33 cellular contexts compared by ENCODE assay signal in genomic region chr11:36035454-36035853, GRCh38.
A peak's percentile ranks its signal among the peaks of the same experiment; 100 is the strongest.
DNase-seq lines count a peak whose midpoint lies in the region; ATAC-seq, FAIRE-seq and TF ChIP-seq lines count a peak whose summit lies in the region.
"Had no signal": no experiment of that assay in that cellular context is flagged by ENCODE, and none has a peak within 500 bp of the region (broad histone marks: within the 10 kb centered on the region; RNA-seq: fewer than 3 reads in every experiment).

No MANE protein-coding gene starts in this region.

- no peak overlapping the region for H2AFZ ChIP-seq in H9 (ENCODE audit: low read length)
- no peak overlapping the region for H2AFZ ChIP-seq in H1 (ENCODE audit: low read length)

- FAIRE-seq in H1 (lab: Jason Lieb, UNC): no peak
- FAIRE-seq: kidney, TTC549 had no signal

- H4K8ac ChIP-seq in H9 (replicated peaks; ENCODE audit: insufficient read length, low read depth, low read length) (no peak overlapping the region), H1 (ENCODE audit: extremely low read depth, insufficient read depth, low read length) (no peak overlapping the region)

- TF ChIP-seq RAD21 in H1 (IDR thresholded peaks at IDR 0.05 in 1 of 2, conservative IDR thresholded peaks at IDR 0.05 in 1 of 2; ENCODE audit: low read depth in 2 of 2, low read length in 2 of 2): no peak

- ATAC-seq in Panc1 (peak; percentile 5; the same call in 1 of the 2 replicates), HG02678 (IDR thresholded peaks at IDR 0.05; ENCODE audit: unreplicated experiment) (no peak)
- ATAC-seq: left ventricle myocardium superior; naive thymus-derived CD8-positive, alpha-beta T cell; stimulated activated effector memory CD8-positive, alpha-beta T cell treated with anti-CD3 and anti-CD28 coated beads, Interleukin-12 subunit alpha, Interleukin-12 subunit beta, amount 100 ng/mL, for 72 hours had no signal

- no peak overlapping the region for H2BK12ac ChIP-seq in H9 (ENCODE audit: insufficient read length, low read depth, low read length)
- no peak overlapping the region; the same call in 1 of the 2 replicates for H2BK12ac ChIP-seq in H1 (ENCODE audit: low read depth, low read length)

- H3K9me3 ChIP-seq in H9 (ENCODE audit: control insufficient read depth, low read depth, low read length) (no peaks in the 10 kb centered on the region), Panc1 (ENCODE audit: control insufficient read depth, insufficient read depth, low read depth, low read length) (no peaks in the 10 kb centered on the region), H1 (ENCODE audit: insufficient read depth in 2 of 2, low read depth in 1 of 2, low read length in 1 of 2) (no peaks in the 10 kb centered on the region), WERI-Rb-1 (ENCODE audit: severe bottlenecking) (no peaks in the 10 kb centered on the region)
- H3K9me3 ChIP-seq: esophagus squamous epithelium, psoas muscle, sigmoid colon, upper lobe of right lung had no signal

- no peak overlapping the region for H3K4me3 ChIP-seq in Panc1 (ENCODE audit: low read depth in 2 of 2, low read length in 2 of 2)
- no peak overlapping the region for H3K4me3 ChIP-seq in H1 (ENCODE audit: extremely low read depth in 1 of 4, insufficient read depth in 2 of 4, low read depth in 3 of 4, low read length in 4 of 4)
- H3K4me3 ChIP-seq in WERI-Rb-1 (ENCODE audit: low read depth, low read length): no peak overlapping the region
- H3K4me3 ChIP-seq: esophagus squamous epithelium, psoas muscle, sigmoid colon, upper lobe of right lung had no signal

- H3K79me2 ChIP-seq in H9 (ENCODE audit: insufficient read depth, low read length) (no peaks in the 10 kb centered on the region), H1 (ENCODE audit: control insufficient read depth in 1 of 2, insufficient read depth in 2 of 2, low read length in 2 of 2) (peaks cover 3 to 38% of the 10 kb centered on the region in 2 experiments)

- H3K27ac ChIP-seq in H9 (ENCODE audit: insufficient read length, low read depth, low read length) (no peak overlapping the region), Panc1 (ENCODE audit: low read length) (peak overlapping the region; percentile 82), H1 (ENCODE audit: low read depth, low read length) (no peak overlapping the region), WERI-Rb-1 (no peak overlapping the region)
- H3K27ac ChIP-seq: esophagus squamous epithelium, foreskin keratinocyte, psoas muscle, sigmoid colon, upper lobe of right lung had no signal

- WGBS in H9 (ENCODE audit: extremely low coverage, insufficient read length, low lambda C conversion rate): no CpG with 5 or more reads among the region's 1 CpG
- WGBS in H1 (ENCODE audit: extremely low coverage in 1 of 2, insufficient coverage in 1 of 2, insufficient read length in 1 of 2, insufficient replicate concordance in 2 of 2, low coverage in 1 of 2, low lambda C conversion rate in 2 of 2, missing lambda C conversion rate in 1 of 2), 2 experiments: 93% methylated on average over 1 of the region's 1 CpG; no CpG with 5 or more reads in 1 of the 2 experiments

- BruUV-seq in Panc1 (replicated peaks; lab: Mats Ljungman, UMichigan): no TSS peak

- H3K4me1 ChIP-seq in H9 (ENCODE audit: insufficient read depth, low read length): peaks cover 7% of the 10 kb centered on the region
- peaks cover 42% of the 10 kb centered on the region for H3K4me1 ChIP-seq in Panc1 (ENCODE audit: control insufficient read depth, insufficient read depth, low read length)
- peaks cover 5 to 14% (median 10%) of the 10 kb centered on the region in 4 experiments for H3K4me1 ChIP-seq in H1 (replicated peaks in 1 of 4; ENCODE audit: control insufficient read depth in 3 of 4, insufficient read depth in 4 of 4, low read length in 3 of 4)
- H3K4me1 ChIP-seq: upper lobe of right lung had no signal

- H3K4ac ChIP-seq in H9 (ENCODE audit: low read depth, low read length): no peak overlapping the region
- H3K4ac ChIP-seq in H1 (replicated peaks; ENCODE audit: insufficient read length, low read depth, low read length): no peak overlapping the region

- no peak for TF ChIP-seq CTCF in H9 (conservative IDR thresholded peaks at IDR 0.05)
- TF ChIP-seq CTCF in Panc1 (IDR thresholded peaks at IDR 0.05): no peak
- TF ChIP-seq CTCF in H1 (IDR thresholded peaks at IDR 0.05; ENCODE audit: control extremely low read depth in 1 of 3, insufficient read depth in 1 of 3, low read depth in 1 of 3, low read length in 3 of 3): no peak
- no peak for TF ChIP-seq CTCF in WERI-Rb-1 (IDR thresholded peaks at IDR 0.05; ENCODE audit: low read depth, low read length)

- no peak overlapping the region for H3K18ac ChIP-seq in H9 (ENCODE audit: insufficient read length, low read depth, low read length)
- H3K18ac ChIP-seq in H1 (ENCODE audit: extremely low read depth, low read length): no peak overlapping the region

- peaks cover 0 to 2% of the 10 kb centered on the region in 2 experiments; a peak in 1 of 5 replicates for H3K9me3 Mint-ChIP-seq in H9
- H3K9me3 Mint-ChIP-seq: activated CD4-positive, alpha-beta memory T cell treated with anti-CD3 and anti-CD28 coated beads for 36 hours; naive thymus-derived CD8-positive, alpha-beta T cell; stimulated activated effector memory CD8-positive, alpha-beta T cell treated with anti-CD3 and anti-CD28 coated beads, Interleukin-12 subunit alpha, Interleukin-12 subunit beta, amount 100 ng/mL, for 72 hours; T-helper 1 cell treated with Interleukin-12 subunit alpha and Interleukin-12 subunit beta and Interleukin-4 antibody, amounts not matched to agents 30 μg/mL and 1 μg/mL, for 36 hours had no signal

- TF ChIP-seq EP300 in H1 (IDR thresholded peaks at IDR 0.05; ENCODE audit: borderline replicate concordance in 1 of 2, low read depth in 2 of 2, low read length in 2 of 2): no peak

- H3K23ac ChIP-seq in H9 (ENCODE audit: insufficient read length, low read depth, low read length) (no peak overlapping the region), H1 (ENCODE audit: insufficient read length) (no peak overlapping the region)

- in situ Hi-C loops in Panc1 (cut with HindIII; ENCODE audit: low pct_unique_long_range_greater_than_20kb, low sequenced_read_pairs): no loop called here

- DNase-seq in H9 (no peak), Panc1 (ENCODE audit: low read depth, low spot score) (no peak), H1 (ENCODE audit: low read depth in 1 of 2, low spot score in 2 of 2) (no peak), renal cortical epithelial cell (ENCODE audit: low read depth) (peak; percentile 13), NOMO-1 treated with dmso at 0.1 percent for 144 hours (lab: John Stamatoyannopoulos, UW; ENCODE audit: unreplicated experiment) (no peak), NCI-H526 (lab: John Stamatoyannopoulos, UW) (no peak), WERI-Rb-1 (no peak)
- DNase-seq: activated CD4-positive, alpha-beta memory T cell treated with anti-CD3 and anti-CD28 coated beads for 36 hours; activated CD4-positive, CD25-positive, alpha-beta regulatory T cell treated with anti-CD3 and anti-CD28 coated beads, Interleukin-2, amount 50 U/mL, for 72 hours; activated naive CD4-positive, alpha-beta T cell; DMS79 treated with DMSO at 0.1 percent for 48 hours; esophagus squamous epithelium; GF-D8; head of caudate nucleus; KBM-7; kidney; left ventricle myocardium superior; MM.1S; naive thymus-derived CD8-positive, alpha-beta T cell; NCI-H1417 treated with DMSO at 0.1 percent for 48 hours; NCI-H2029 treated with DMSO at 0.1 percent for 48 hours; NCI-H2227 treated with DMSO at 0.1 percent for 48 hours; NCI-H69; nucleus accumbens; psoas muscle; sigmoid colon; upper lobe of right lung had no signal

- intact Hi-C loops in Panc1 (cut with micrococcal nuclease; ENCODE audit: unreplicated experiment): loop anchor here (10.0 kb wide), 1 partner anchor 421 kb away; the partner anchor contains the start of gene FJX1

- H3K79me1 ChIP-seq in H9 (ENCODE audit: insufficient read depth, low read depth, low read length, poor library complexity, severe bottlenecking): peaks cover 5% of the 10 kb centered on the region
- peaks cover 13% of the 10 kb centered on the region for H3K79me1 ChIP-seq in H1 (ENCODE audit: low read depth, low read length)

- no peak overlapping the region for H3K56ac ChIP-seq in H9 (ENCODE audit: insufficient read length, low read depth, low read length)
- no peak overlapping the region for H3K56ac ChIP-seq in H1 (replicated peaks; ENCODE audit: insufficient read length, low read depth, low read length)

- H3K4me2 ChIP-seq in H9 (ENCODE audit: insufficient read depth, insufficient read length, low read length) (no peak overlapping the region), H1 (ENCODE audit: insufficient read depth in 1 of 2, low read depth in 2 of 2, low read length in 2 of 2) (no peak overlapping the region)

- H4K5ac ChIP-seq in H9 (ENCODE audit: insufficient read length, low read depth, low read length) (no peak overlapping the region), H1 (ENCODE audit: insufficient read length, low read depth, low read length) (no peak overlapping the region)

- TF ChIP-seq POLR2A in H1 (IDR thresholded peaks at IDR 0.05; ENCODE audit: control extremely low read depth in 1 of 2, low read depth in 2 of 2, low read length in 2 of 2): no peak

- H3K23me2 ChIP-seq in H9 (ENCODE audit: insufficient read length, low read depth, low read length, poor library complexity, severe bottlenecking) (no peaks in the 10 kb centered on the region), H1 (ENCODE audit: low read depth, low read length) (no peaks in the 10 kb centered on the region)

- POLR2A ChIA-PET in Panc1 (lab: Charles Lee) (no interaction called here), H1 (lab: Charles Lee; ENCODE audit: partially characterized antibody) (interaction anchor here (1.1 kb wide), 1 partner anchor 74 kb away, joined by 3 read pairs; no protein-coding TSS in a partner anchor)

- H3K36me3 Mint-ChIP-seq in H9 (ENCODE audit: insufficient read depth in 1 of 3, low read depth in 3 of 3): peaks cover 4 to 25% (median 12%) of the 10 kb centered on the region in 3 experiments; a peak in 6 of 7 replicates
- H3K36me3 Mint-ChIP-seq: activated CD4-positive, alpha-beta memory T cell treated with anti-CD3 and anti-CD28 coated beads for 36 hours; naive thymus-derived CD8-positive, alpha-beta T cell; stimulated activated effector memory CD8-positive, alpha-beta T cell treated with anti-CD3 and anti-CD28 coated beads, Interleukin-12 subunit alpha, Interleukin-12 subunit beta, amount 100 ng/mL, for 72 hours had no signal

- H3K36me3 ChIP-seq in Panc1 (ENCODE audit: control insufficient read depth, insufficient read depth, low read length): no peaks in the 10 kb centered on the region
- peaks cover 0 to 9% (median 0%) of the 10 kb centered on the region in 4 experiments; a peak in 3 of 8 replicates for H3K36me3 ChIP-seq in H1 (ENCODE audit: control insufficient read depth in 2 of 4, insufficient read depth in 4 of 4, low read length in 3 of 4)
- H3K36me3 ChIP-seq in WERI-Rb-1: peaks cover 24% of the 10 kb centered on the region
- H3K36me3 ChIP-seq: sigmoid colon, upper lobe of right lung had no signal

- H3K14ac ChIP-seq in H9 (ENCODE audit: insufficient read depth, low read length) (no peak overlapping the region), H1 (ENCODE audit: insufficient read length) (no peak overlapping the region)

- H3K27me3 Mint-ChIP-seq in H9 (ENCODE audit: low read depth): no peaks in the 10 kb centered on the region
- H3K27me3 Mint-ChIP-seq: activated CD4-positive, alpha-beta memory T cell treated with anti-CD3 and anti-CD28 coated beads for 36 hours had no signal

- H3K9ac ChIP-seq in H9 (ENCODE audit: extremely low read depth, insufficient read length, low read length): no peak overlapping the region
- H3K9ac ChIP-seq in H1 (replicated peaks in 1 of 4; ENCODE audit: extremely low read depth in 1 of 4, low read depth in 3 of 4, low read length in 3 of 4): no peak overlapping the region

- CTCF ChIA-PET in Panc1 (lab: Charles Lee) (no interaction called here), H1 (lab: Charles Lee; ENCODE audit: partially characterized antibody) (interaction anchor here (1.2 to 1.7 kb wide), 4 partner anchors 11 to 114 kb away, joined by 3 to 7 read pairs (median 4); no protein-coding TSS in a partner anchor)

- no peak overlapping the region for H3K4me3 Mint-ChIP-seq in H9
- H3K4me3 Mint-ChIP-seq: activated CD4-positive, alpha-beta memory T cell treated with anti-CD3 and anti-CD28 coated beads for 36 hours; brain; naive thymus-derived CD8-positive, alpha-beta T cell; stimulated activated effector memory CD8-positive, alpha-beta T cell treated with anti-CD3 and anti-CD28 coated beads, Interleukin-12 subunit alpha, Interleukin-12 subunit beta, amount 100 ng/mL, for 72 hours; T-helper 1 cell treated with Interleukin-12 subunit alpha and Interleukin-12 subunit beta and Interleukin-4 antibody, amounts not matched to agents 30 μg/mL and 1 μg/mL, for 36 hours had no signal

- no peak overlapping the region for H3T11ph ChIP-seq in H9 (ENCODE audit: low read length)

- no peak overlapping the region for H2BK20ac ChIP-seq in H9 (ENCODE audit: low read depth, low read length, poor library complexity, severe bottlenecking)
- no peak overlapping the region for H2BK20ac ChIP-seq in H1 (ENCODE audit: low read length)

- H4K20me1 ChIP-seq in H9 (ENCODE audit: control insufficient read depth, insufficient read depth, insufficient read length): no peaks in the 10 kb centered on the region
- H4K20me1 ChIP-seq in H1 (replicated peaks in 1 of 2; ENCODE audit: control insufficient read depth in 1 of 2, insufficient read depth in 2 of 2, low read length in 2 of 2): no peaks in the 10 kb centered on the region

- H2BK5ac ChIP-seq in H9 (ENCODE audit: insufficient read length, low read length) (no peak overlapping the region), H1 (ENCODE audit: low read depth, low read length) (no peak overlapping the region)

- no peak overlapping the region for H2AK5ac ChIP-seq in H9 (ENCODE audit: insufficient read length, low read length)
- H2AK5ac ChIP-seq in H1 (ENCODE audit: low read depth, low read length): no peak overlapping the region

- peaks cover 33 to 38% of the 10 kb centered on the region in 2 experiments for H3K4me1 Mint-ChIP-seq in H9
- H3K4me1 Mint-ChIP-seq: stimulated activated effector memory CD8-positive, alpha-beta T cell treated with anti-CD3 and anti-CD28 coated beads, Interleukin-12 subunit alpha, Interleukin-12 subunit beta, amount 100 ng/mL, for 72 hours had no signal

- no peaks in the 10 kb centered on the region for H3K27me3 ChIP-seq in H9 (ENCODE audit: insufficient read depth, low read length)
- H3K27me3 ChIP-seq in Panc1 (ENCODE audit: control insufficient read depth, insufficient read depth, low read length): no peaks in the 10 kb centered on the region
- no peaks in the 10 kb centered on the region for H3K27me3 ChIP-seq in H1 (replicated peaks in 1 of 4; ENCODE audit: control insufficient read depth in 3 of 4, extremely low read depth in 1 of 4, insufficient read depth in 3 of 4, low read length in 3 of 4)
- no peaks in the 10 kb centered on the region for H3K27me3 ChIP-seq in WERI-Rb-1 (ENCODE audit: insufficient read depth, low read depth, severe bottlenecking)
- H3K27me3 ChIP-seq: esophagus squamous epithelium, foreskin keratinocyte, sigmoid colon, upper lobe of right lung had no signal

- H2BK120ac ChIP-seq in H9 (ENCODE audit: low read depth, low read length, poor library complexity, severe bottlenecking): peak overlapping the region; percentile 89
- H2BK120ac ChIP-seq in H1 (replicated peaks; ENCODE audit: low read depth, low read length): no peak overlapping the region

- H2BK15ac ChIP-seq in H9 (ENCODE audit: low read depth, low read length) (no peak overlapping the region), H1 (ENCODE audit: low read length) (0 out of 2 replicates have a peak overlapping the region, but pooled peaks have one; percentile 32)

- H4K91ac ChIP-seq in H9 (ENCODE audit: insufficient read length, low read depth, low read length) (no peak overlapping the region), H1 (replicated peaks; ENCODE audit: insufficient read length, low read length) (no peak overlapping the region)

- no peak overlapping the region for H3K27ac Mint-ChIP-seq in H9
- H3K27ac Mint-ChIP-seq: activated CD4-positive, alpha-beta memory T cell treated with anti-CD3 and anti-CD28 coated beads for 36 hours; naive thymus-derived CD8-positive, alpha-beta T cell; stimulated activated effector memory CD8-positive, alpha-beta T cell treated with anti-CD3 and anti-CD28 coated beads, Interleukin-12 subunit alpha, Interleukin-12 subunit beta, amount 100 ng/mL, for 72 hours; T-helper 1 cell treated with Interleukin-12 subunit alpha and Interleukin-12 subunit beta and Interleukin-4 antibody, amounts not matched to agents 30 μg/mL and 1 μg/mL, for 36 hours had no signal
